In the genomic region with DNA sequence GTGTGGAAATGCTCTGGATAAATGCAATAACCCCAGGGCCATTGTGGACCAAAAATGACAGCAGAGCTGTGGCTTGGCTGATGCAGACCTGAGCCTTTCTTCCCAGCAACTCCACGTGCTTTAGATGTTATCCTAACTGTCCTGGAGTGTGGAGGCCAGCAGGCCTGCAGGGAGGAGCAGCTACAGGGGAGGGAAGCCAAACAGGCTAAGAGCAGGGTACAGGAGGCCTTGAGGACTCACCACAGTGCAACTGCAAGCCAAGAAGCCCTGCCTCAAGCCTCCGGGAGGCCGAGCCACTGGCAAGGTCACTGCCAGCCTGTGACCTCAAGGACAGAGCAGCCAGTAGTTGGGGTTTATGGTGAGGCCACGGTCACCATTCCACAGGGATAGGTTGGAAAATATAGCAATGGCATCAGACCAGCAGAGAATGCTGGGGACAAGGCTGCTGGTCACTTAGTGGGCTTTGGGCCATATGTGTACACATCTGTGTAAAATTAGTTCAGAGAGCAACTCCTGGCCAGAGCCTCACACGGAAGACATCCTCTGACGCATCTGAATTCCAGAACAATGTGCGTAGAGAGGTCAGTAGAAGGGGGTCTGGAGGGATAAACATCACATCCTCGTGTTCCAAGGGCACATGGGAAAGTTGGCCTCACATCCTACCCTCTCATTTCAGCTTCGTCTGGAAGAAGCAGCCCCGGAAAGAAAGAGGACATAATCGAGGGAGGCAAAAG, we compare ENCODE assay signal across 20 cellular contexts.
DNase-seq lines count a peak whose midpoint lies in the region; ATAC-seq and TF ChIP-seq lines count a peak whose summit lies in the region.
"Had no signal": no experiment of that assay in that cellular context is flagged by ENCODE, and none has a peak within 500 bp of the region (broad histone marks: within the 10 kb centered on the region; RNA-seq: fewer than 3 reads in every experiment).

No MANE protein-coding gene starts in this region.

- CTCF ChIA-PET in mammary epithelial cell (lab: Charles Lee; ENCODE audit: low non-redundant PET): no interaction called here

- no peak for TF ChIP-seq POLR2A in breast epithelium (IDR thresholded peaks at IDR 0.05)
- TF ChIP-seq POLR2A in adrenal gland (IDR thresholded peaks at IDR 0.05): no peak
- no peak for TF ChIP-seq POLR2A in vagina (IDR thresholded peaks at IDR 0.05)

- no peak for ATAC-seq in HG03280 (IDR thresholded peaks at IDR 0.05; ENCODE audit: unreplicated experiment)
- ATAC-seq: naive thymus-derived CD4-positive, alpha-beta T cell had no signal

- H3K9ac ChIP-seq in mammary epithelial cell (ENCODE audit: insufficient read depth, low read length): no peak overlapping the region

- dilution Hi-C loops in mammary epithelial cell (cut with HindIII; ENCODE audit: low sequenced_read_pairs): no loop called here

- no peaks in the 10 kb centered on the region for H4K20me1 ChIP-seq in mammary epithelial cell (ENCODE audit: insufficient read depth, low read length)

- H3K4me3 ChIP-seq in breast epithelium (no peak overlapping the region), mammary epithelial cell (replicated peaks in 1 of 3; ENCODE audit: insufficient read depth in 1 of 3, low read depth in 2 of 3, low read length in 3 of 3) (no peak overlapping the region), adrenal gland (no peak overlapping the region), fibroblast of pulmonary artery (replicated peaks; ENCODE audit: low read depth, low read length) (no peak overlapping the region), vagina (no peak overlapping the region)
- H3K4me3 ChIP-seq: lower lobe of right lung, MG63 had no signal

- H3K36me3 ChIP-seq in breast epithelium (no peaks in the 10 kb centered on the region), mammary epithelial cell (ENCODE audit: insufficient read depth, low read length) (no peaks in the 10 kb centered on the region), adrenal gland (replicated peaks in 1 of 2) (no peaks in the 10 kb centered on the region), vagina (no peaks in the 10 kb centered on the region)
- H3K36me3 ChIP-seq: lower lobe of right lung, MG63 had no signal

- no peaks in the 10 kb centered on the region for H3K4me1 ChIP-seq in breast epithelium
- H3K4me1 ChIP-seq in mammary epithelial cell (ENCODE audit: insufficient read depth, low read length): peaks cover 1% of the 10 kb centered on the region
- peaks cover 8 to 9% of the 10 kb centered on the region in 2 donors for H3K4me1 ChIP-seq in adrenal gland (replicated peaks in 1 of 2)
- no peaks in the 10 kb centered on the region for H3K4me1 ChIP-seq in vagina
- H3K4me1 ChIP-seq: Caco-2, lower lobe of right lung had no signal

- H3K9me3 ChIP-seq in breast epithelium: no peaks in the 10 kb centered on the region
- no peaks in the 10 kb centered on the region for H3K9me3 ChIP-seq in mammary epithelial cell (replicated peaks; ENCODE audit: insufficient read depth, low read length)
- no peaks in the 10 kb centered on the region for H3K9me3 ChIP-seq in adrenal gland (replicated peaks in 1 of 3)
- H3K9me3 ChIP-seq in vagina: no peaks in the 10 kb centered on the region
- H3K9me3 ChIP-seq: Caco-2, lower lobe of right lung, MG63 had no signal

- DNase-seq in breast epithelium (ENCODE audit: low spot score in 2 of 2) (no peak), mammary epithelial cell (no peak), adrenal gland (peak; percentile 24 to 71 (median 61)), fibroblast of pulmonary artery (ENCODE audit: low read depth) (peak; percentile 27), vagina (ENCODE audit: extremely low spot score in 2 of 2) (no peak), T1000 (lab: John Stamatoyannopoulos, UW) (no peak), caudate nucleus (lab: John Stamatoyannopoulos, UW) (no peak)
- DNase-seq: 8988T; activated CD8-positive, alpha-beta memory T cell treated with anti-CD3 and anti-CD28 coated beads, Interleukin-2, amount 50 U/mL, for 48 hours; Caco-2; effector CD4-positive, alpha-beta T cell; lower lobe of right lung; MG63; naive thymus-derived CD4-positive, alpha-beta T cell; NCI-H2029 treated with DMSO at 0.1 percent for 48 hours; NCI-H510A treated with DMSO at 0.1 percent for 48 hours; SIG-M5; stimulated activated naive CD4-positive, alpha-beta T cell; trophoblast cell had no signal

- H3K79me2 ChIP-seq in mammary epithelial cell (ENCODE audit: insufficient read depth, low read length): no peaks in the 10 kb centered on the region

- no peaks in the 10 kb centered on the region for H3K27me3 ChIP-seq in breast epithelium
- H3K27me3 ChIP-seq in mammary epithelial cell (ENCODE audit: insufficient read depth, low read length): no peaks in the 10 kb centered on the region
- no peaks in the 10 kb centered on the region for H3K27me3 ChIP-seq in adrenal gland
- H3K27me3 ChIP-seq in vagina: no peaks in the 10 kb centered on the region
- H3K27me3 ChIP-seq: MG63 had no signal

- no peak overlapping the region for H2AFZ ChIP-seq in mammary epithelial cell (ENCODE audit: low read depth, low read length)

- intact Hi-C loops in breast epithelium (cut with DNase I; ENCODE audit: low total_unique reads) (loop anchor here (5.0 kb wide), 1 partner anchor 732 kb away; no protein-coding TSS in a partner anchor), mammary epithelial cell (cut with micrococcal nuclease) (no loop called here), adrenal gland (cut with DNase I) (loop anchor here in 1 of 2 donors (5.0 kb wide), 1 partner anchor 727 kb away; no protein-coding TSS in a partner anchor), vagina (cut with DNase I) (loop anchor here (10.0 kb wide), 1 partner anchor 719 kb away; no protein-coding TSS in a partner anchor)

- 53% methylated on average over 9 of the region's 11 CpGs for WGBS in mammary epithelial cell (ENCODE audit: low coverage, missing lambda C conversion rate)
- WGBS in adrenal gland, 4 donors: 57 to 62% (median 60%) methylated on average over 11 of the region's 11 CpGs

- no peak for TF ChIP-seq CTCF in breast epithelium (IDR thresholded peaks at IDR 0.05)
- TF ChIP-seq CTCF in mammary epithelial cell (conservative IDR thresholded peaks at IDR 0.05 in 1 of 2, IDR thresholded peaks at IDR 0.05 in 1 of 2; ENCODE audit: extremely low read depth in 1 of 2, insufficient read depth in 1 of 2, low read depth in 1 of 2, low read length in 2 of 2): no peak
- no peak for TF ChIP-seq CTCF in adrenal gland (IDR thresholded peaks at IDR 0.05)
- TF ChIP-seq CTCF in fibroblast of pulmonary artery (IDR thresholded peaks at IDR 0.05; ENCODE audit: low read length, missing control alignments): no peak
- no peak for TF ChIP-seq CTCF in vagina (IDR thresholded peaks at IDR 0.05)

- BruUV-seq in mammary epithelial cell (replicated peaks; lab: Mats Ljungman, UMichigan): no TSS peak

- H3K4me2 ChIP-seq in mammary epithelial cell (ENCODE audit: insufficient read depth, low read depth, low read length): no peak overlapping the region

- in situ Hi-C loops in mammary epithelial cell (cut with MboI; ENCODE audit: low sequenced_read_pairs in 2 of 2): no loop called here

- H3K27ac ChIP-seq in breast epithelium: peak overlapping the region; percentile 67 to 71
- H3K27ac ChIP-seq in mammary epithelial cell (ENCODE audit: insufficient read depth, low read depth, low read length): no peak overlapping the region
- H3K27ac ChIP-seq in adrenal gland: no peak overlapping the region
- H3K27ac ChIP-seq in vagina: peak overlapping the region; percentile 0
- no peak overlapping the region for H3K27ac ChIP-seq in caudate nucleus (ENCODE audit: low read depth, low read length)
- H3K27ac ChIP-seq: lower lobe of right lung had no signal

Comparison
In these comparisons a context has a peak if more than half of its experiments do, and no peak if none do; other contexts are left out.
1. H3K27ac ChIP-seq: peak in breast epithelium (2 of 2) and vagina (single experiment); none in mammary epithelial cell (single experiment), adrenal gland (0 of 5) and caudate nucleus (single experiment).
2. DNase-seq: peak in adrenal gland (7 of 7) and fibroblast of pulmonary artery (single experiment); none in breast epithelium (0 of 2), mammary epithelial cell (single experiment), vagina (0 of 2), T1000 (single experiment) and caudate nucleus (0 of 61).